15 cellular contexts compared by ENCODE assay signal in genomic region chr4:8472166-8472688, GRCh38. TPM values are rescaled to one million over a fixed set of nuclear protein-coding genes. Genes with fewer than 3 reads are reported as not detected.
A peak's percentile ranks its signal among the peaks of the same experiment; 100 is the strongest.
DNase-seq lines count a peak whose midpoint lies in the region; ATAC-seq and TF ChIP-seq lines count a peak whose summit lies in the region.
"Had no signal": no experiment of that assay in that cellular context is flagged by ENCODE, and none has a peak within 500 bp of the region (broad histone marks: within the 10 kb centered on the region; RNA-seq: fewer than 3 reads in every experiment).

No MANE protein-coding gene starts in this region.

- H3K4me3 ChIP-seq in right atrium auricular region (no peak overlapping the region), endodermal cell (ENCODE audit: low read length) (no peak overlapping the region), osteoblast (ENCODE audit: insufficient read depth, low read length) (no peak overlapping the region), vagina (no peak overlapping the region)
- H3K4me3 ChIP-seq: GM12878 had no signal

- H3K27ac Mint-ChIP-seq in endodermal cell = peak overlapping the region; percentile 64

- H3K4me3 Mint-ChIP-seq in endodermal cell = no peak overlapping the region

- H3K4me2 ChIP-seq in osteoblast (ENCODE audit: insufficient read depth, low read length) = peak overlapping the region; percentile 49

- no peaks in the 10 kb centered on the region for H3K9me3 Mint-ChIP-seq in endodermal cell

- peak overlapping the region; percentile 1 to 56 for H3K27ac ChIP-seq in right atrium auricular region
- no peak overlapping the region for H3K27ac ChIP-seq in endodermal cell (ENCODE audit: low read depth, low read length)
- peak overlapping the region; percentile 89 for H3K27ac ChIP-seq in osteoblast (ENCODE audit: low read depth, low read length)
- peak overlapping the region; percentile 71 for H3K27ac ChIP-seq in vagina
- H3K27ac ChIP-seq: WERI-Rb-1 had no signal

- peaks cover 38% of the 10 kb centered on the region for H3K36me3 ChIP-seq in right atrium auricular region
- peaks cover 72% of the 10 kb centered on the region for H3K36me3 ChIP-seq in endodermal cell (ENCODE audit: control insufficient read depth, insufficient read depth, low read length)
- H3K36me3 ChIP-seq in osteoblast (ENCODE audit: insufficient read depth, low read length) = peaks cover 36% of the 10 kb centered on the region
- H3K36me3 ChIP-seq in vagina = peaks cover 0 to 13% of the 10 kb centered on the region in 2 donors

- H3K4me1 ChIP-seq in right atrium auricular region (peaks cover 0 to 22% of the 10 kb centered on the region in 2 donors), endodermal cell (ENCODE audit: control insufficient read depth, insufficient read depth, low read length) (no peaks in the 10 kb centered on the region), osteoblast (ENCODE audit: insufficient read depth, low read length) (peaks cover 21% of the 10 kb centered on the region), vagina (peaks cover 31% of the 10 kb centered on the region)

- DNase-seq in right atrium auricular region (ENCODE audit: low spot score) (no peak), cardiac septum (ENCODE audit: low spot score) (no peak), endodermal cell (peak; percentile 52), osteoblast (ENCODE audit: insufficient read length, low spot score, missing footprints) (peak; percentile 83), vagina (ENCODE audit: extremely low spot score in 2 of 2) (no peak), cortex of kidney (lab: John Stamatoyannopoulos, UW) (no peak), omental fat pad (ENCODE audit: low spot score) (no peak)
- DNase-seq: DMS79 treated with DMSO at 0.1 percent for 48 hours, H7, NCI-H1105, NCI-H526, SIG-M5, WERI-Rb-1 had no signal

- H3K27me3 ChIP-seq in right atrium auricular region (no peaks in the 10 kb centered on the region), endodermal cell (ENCODE audit: control insufficient read depth, insufficient read depth, low read length, poor library complexity, severe bottlenecking) (no peaks in the 10 kb centered on the region), osteoblast (ENCODE audit: insufficient read depth, low read length) (no peaks in the 10 kb centered on the region), vagina (no peaks in the 10 kb centered on the region)

- WGBS in endodermal cell (ENCODE audit: insufficient coverage in 1 of 2, insufficient read length in 1 of 2), 2 experiments = 89 to 90% methylated on average over 5 to 8 of the region's 8 CpGs

- TF ChIP-seq POLR2A in vagina (IDR thresholded peaks at IDR 0.05) = no peak

- H2AFZ ChIP-seq in osteoblast (ENCODE audit: low read length) = no peak overlapping the region

- TF ChIP-seq CTCF in right atrium auricular region (IDR thresholded peaks at IDR 0.05) (no peak), endodermal cell (conservative IDR thresholded peaks at IDR 0.05) (no peak), osteoblast (IDR thresholded peaks at IDR 0.05; ENCODE audit: extremely low read depth, low read depth, low read length) (no peak), vagina (IDR thresholded peaks at IDR 0.05) (no peak), omental fat pad (IDR thresholded peaks at IDR 0.05) (no peak)

- H3K9me3 ChIP-seq in right atrium auricular region (no peaks in the 10 kb centered on the region), endodermal cell (ENCODE audit: control insufficient read depth, low read length) (no peaks in the 10 kb centered on the region), osteoblast (ENCODE audit: low read depth, low read length) (no peaks in the 10 kb centered on the region), vagina (no peaks in the 10 kb centered on the region)

- no peak for ATAC-seq in HG03196 (IDR thresholded peaks at IDR 0.05; ENCODE audit: unreplicated experiment)
- no peak for ATAC-seq in omental fat pad (ENCODE audit: low FRiP score)
- ATAC-seq: GM12878 had no signal

- H4K20me1 ChIP-seq in osteoblast (ENCODE audit: insufficient read depth, low read length) = peaks cover 12% of the 10 kb centered on the region

- intact Hi-C loops in cardiac septum (cut with DNase I) (no loop called here), vagina (cut with DNase I) (no loop called here)

- H3K36me3 Mint-ChIP-seq in endodermal cell (ENCODE audit: low read depth) = peaks cover 47% of the 10 kb centered on the region

- no peaks in the 10 kb centered on the region for H3K27me3 Mint-ChIP-seq in endodermal cell (ENCODE audit: insufficient read depth)

- H3K79me2 ChIP-seq in osteoblast (ENCODE audit: insufficient read depth, low read length) = no peaks in the 10 kb centered on the region

- H3K9ac ChIP-seq in endodermal cell (ENCODE audit: extremely low read depth, low read length, poor library complexity, severe bottlenecking) = no peak overlapping the region

- peaks cover 4% of the 10 kb centered on the region for H3K4me1 Mint-ChIP-seq in endodermal cell

RNA-seq across cellular contexts. Expression of gene TRMT44, which starts 31.6 kb away (rescaled TPM):
- 10 to 100 TPM; 10.5 to 11.4 TPM for total RNA-seq in right atrium auricular region
- 9.0 TPM for total RNA-seq in cardiac septum
- total RNA-seq in endodermal cell = 100 to 1,000 TPM in 1 of 2 donors, 10 to 100 TPM in 1; 45.9 to 114 TPM
- polyA plus RNA-seq in endodermal cell (2013, experiment 1 of 2) = 27.2 TPM
- 32.3 TPM for polyA plus RNA-seq in endodermal cell (2013, experiment 2 of 2)
- total RNA-seq in osteoblast = 19.7 and 21.7 TPM in 2 replicates
- 19.2 TPM for total RNA-seq in vagina
- 10 to 100 TPM; 18.1 to 28.3 (median 23.1) TPM for total RNA-seq in omental fat pad

RNA-seq across cellular contexts. Expression of gene ACOX3, which starts 31.7 kb away (rescaled TPM):
- total RNA-seq in right atrium auricular region (10 to 100 TPM; 66.9 to 68.8 TPM), cardiac septum (29.3 TPM), endodermal cell (100 to 1,000 TPM in 1 of 2 donors, 10 to 100 TPM in 1; 55.1 to 146 TPM), osteoblast (24.2 and 29.2 TPM in 2 replicates), vagina (46.9 TPM), omental fat pad (10 to 100 TPM; 14.7 to 28.2 (median 23.6) TPM)
- 23.7 TPM for polyA plus RNA-seq in endodermal cell (2013, experiment 1 of 2)
- 23.1 TPM for polyA plus RNA-seq in endodermal cell (2013, experiment 2 of 2)

Comparison
In these comparisons a context has a peak if more than half of its experiments do, and no peak if none do; other contexts are left out.
1. DNase-seq: peak in endodermal cell (single experiment) and osteoblast (single experiment); none in right atrium auricular region (single experiment), cardiac septum (single experiment), vagina (0 of 2), cortex of kidney (single experiment) and omental fat pad (single experiment).